In the genomic region with DNA sequence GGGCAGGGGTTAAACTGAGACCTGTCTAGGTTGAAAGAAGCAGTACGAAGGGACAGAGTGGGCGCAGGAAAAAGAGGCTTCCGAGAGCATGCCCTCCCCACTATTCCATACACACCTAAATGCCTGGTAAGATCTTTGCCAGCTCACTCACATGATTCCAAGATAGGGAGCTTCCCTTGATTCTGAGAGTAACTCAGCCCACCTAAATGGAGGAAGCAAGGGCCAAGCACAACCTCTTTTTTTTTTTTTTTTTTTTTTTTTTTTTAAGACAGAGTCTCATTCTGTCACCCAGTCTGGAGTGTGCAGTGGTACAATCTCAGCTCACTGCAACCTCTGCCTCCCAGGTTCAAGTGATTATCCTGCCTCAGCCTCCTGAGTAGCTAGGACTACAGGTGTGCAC, we compare ENCODE assay signal across 1 cellular context.
A peak's percentile ranks its signal among the peaks of the same experiment; 100 is the strongest.
TF ChIP-seq lines count a peak whose summit lies in the region.

No MANE protein-coding gene starts in this region.

TF ChIP-seq in GM12878, 131 proteins besides CTCF, POLR2A, EP300 and RAD21:
- TF ChIP-seq ZNF384 (IDR thresholded peaks at IDR 0.05; ENCODE audit: borderline replicate concordance, low read depth, low read length) (peak; percentile 51), ATF7 (IDR thresholded peaks at IDR 0.05; ENCODE audit: low read depth) (0 out of 2 replicates have a peak, but pooled peaks have one; percentile 16), POLR2AphosphoS5 (IDR thresholded peaks at IDR 0.05; ENCODE audit: low read length) (peak; percentile 61; the same call in 1 of the 2 replicates)
